Comparison of ENCODE assay signal across 15 cellular contexts in the genomic region with DNA sequence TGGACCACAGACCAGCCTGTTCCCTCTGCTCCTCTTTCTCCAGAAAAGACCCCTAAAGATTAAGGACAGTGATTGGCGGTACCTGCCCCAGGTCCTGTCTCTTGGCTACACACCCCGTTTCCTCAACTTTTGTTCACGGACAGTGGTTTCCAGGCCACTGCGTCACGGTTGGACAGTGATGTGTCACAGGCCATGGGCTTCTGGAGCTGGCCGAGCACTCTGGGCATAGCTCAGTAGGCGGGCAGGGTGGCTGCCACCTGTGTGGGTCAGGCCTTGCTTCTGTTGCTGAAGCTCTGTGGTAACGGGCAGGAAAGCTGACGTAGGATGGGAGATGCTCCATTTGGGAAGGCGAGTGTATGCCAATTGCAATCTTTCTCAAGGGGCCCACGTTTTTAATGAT. TPM values are rescaled to one million over a fixed set of nuclear protein-coding genes. Genes with fewer than 3 reads are reported as not detected.
"Had no signal": no experiment of that assay in that cellular context is flagged by ENCODE, and none has a peak within 500 bp of the region (broad histone marks: within the 10 kb centered on the region; RNA-seq: fewer than 3 reads in every experiment).

No MANE protein-coding gene starts in this region.

- H3K27me3 ChIP-seq: brain microvascular endothelial cell, SJSA1, upper lobe of left lung had no signal

- H3K4me1 ChIP-seq: SJSA1 had no signal

- H3K4me1 Mint-ChIP-seq: immature natural killer cell had no signal

- H3K36me3 Mint-ChIP-seq: immature natural killer cell; memory B cell; natural killer cell treated with Interleukin-12 subunit alpha and Interleukin-12 subunit beta and Interleukin-15 and Interleukin-18, amount 100 ng/mL, for 72 hours had no signal

- H3K4me3 ChIP-seq: SJSA1, upper lobe of left lung had no signal

- H3K9me3 ChIP-seq: SJSA1, upper lobe of left lung had no signal

- H3K4me3 Mint-ChIP-seq: activated T-helper 1 cell treated with anti-CD3 and anti-CD28 coated beads, Interleukin-12 subunit alpha, Interleukin-12 subunit beta, Interleukin-2, Interleukin-4 antibody, amounts not matched to agents 30 ng/mL and 10 ng/mL and 1 ng/mL, durations not matched to agents 14 hours and 24 hours and 36 hours; immature natural killer cell; memory B cell; natural killer cell treated with Interleukin-12 subunit alpha and Interleukin-12 subunit beta and Interleukin-15 and Interleukin-18, amount 100 ng/mL, for 72 hours had no signal

- H3K27ac Mint-ChIP-seq: activated T-helper 1 cell treated with anti-CD3 and anti-CD28 coated beads, Interleukin-12 subunit alpha, Interleukin-12 subunit beta, Interleukin-2, Interleukin-4 antibody, amounts not matched to agents 30 ng/mL and 10 ng/mL and 1 ng/mL, durations not matched to agents 14 hours and 24 hours and 36 hours; immature natural killer cell; memory B cell; natural killer cell treated with Interleukin-12 subunit alpha and Interleukin-12 subunit beta and Interleukin-15 and Interleukin-18, amount 100 ng/mL, for 72 hours had no signal

- H3K27ac ChIP-seq: brain microvascular endothelial cell, SJSA1, upper lobe of left lung had no signal

- H3K36me3 ChIP-seq: brain microvascular endothelial cell, SJSA1 had no signal

- H3K9me3 Mint-ChIP-seq: activated T-helper 1 cell treated with anti-CD3 and anti-CD28 coated beads, Interleukin-12 subunit alpha, Interleukin-12 subunit beta, Interleukin-2, Interleukin-4 antibody, amounts not matched to agents 30 ng/mL and 10 ng/mL and 1 ng/mL, durations not matched to agents 14 hours and 24 hours and 36 hours; immature natural killer cell; memory B cell; natural killer cell treated with Interleukin-12 subunit alpha and Interleukin-12 subunit beta and Interleukin-15 and Interleukin-18, amount 100 ng/mL, for 72 hours had no signal

- DNase-seq: activated CD4-positive, alpha-beta T cell treated with anti-CD3 and anti-CD28 coated beads for 1 hour; activated CD4-positive, alpha-beta T cell treated with anti-CD3 and anti-CD28 coated beads, Interleukin-2, amount 50 U/mL, for 48 hours; activated naive CD4-positive, alpha-beta T cell treated with anti-CD3 and anti-CD28 coated beads, Interleukin-2, amount 50 U/mL, for 16 hours; amniotic stem cell; brain microvascular endothelial cell; cerebellar nuclear complex; dermis blood vessel endothelial cell; immature natural killer cell; stimulated activated naive CD4-positive, alpha-beta T cell had no signal

- ATAC-seq: esophagus mucosa; natural killer cell treated with Interleukin-12 subunit alpha and Interleukin-12 subunit beta and Interleukin-15 and Interleukin-18, amount 100 ng/mL, for 72 hours had no signal

RNA-seq across cellular contexts. Expression of gene TUB, which starts 13.6 kb away (rescaled TPM):
- total RNA-seq: natural killer cell treated with Interleukin-12 subunit alpha and Interleukin-12 subunit beta and Interleukin-15 and Interleukin-18, amount 100 ng/mL, for 72 hours had no signal
- polyA plus RNA-seq: immature natural killer cell had no signal
